Comparison of ENCODE assay signal across 9 cellular contexts in genomic region chr7:140810830-140811556, GRCh38.
A peak's percentile ranks its signal among the peaks of the same experiment; 100 is the strongest.
DNase-seq lines count a peak whose midpoint lies in the region; ATAC-seq, FAIRE-seq and TF ChIP-seq lines count a peak whose summit lies in the region.
"Had no signal": no experiment of that assay in that cellular context is flagged by ENCODE, and none has a peak within 500 bp of the region (broad histone marks: within the 10 kb centered on the region; RNA-seq: fewer than 3 reads in every experiment).

No MANE protein-coding gene starts in this region.

- TF ChIP-seq CTCF in body of pancreas (IDR thresholded peaks at IDR 0.05), result peak; percentile 58 to 84 (median 77)

- FAIRE-seq in TTC549 (lab: Jason Lieb, UNC), result peak; percentile 52

- TF ChIP-seq POLR2A in body of pancreas (IDR thresholded peaks at IDR 0.05), result no peak

- intact Hi-C loops in body of pancreas (cut with DNase I), result loop anchor here (5.0 to 10.0 kb wide), 2 partner anchors 114 to 201 kb away; partner anchors contain the start of genes BRAF and MRPS33

- no peak overlapping the region for H3K27ac ChIP-seq in body of pancreas
- H3K27ac ChIP-seq: BLaER1 had no signal

- ATAC-seq in HG02840 (IDR thresholded peaks at IDR 0.05; ENCODE audit: low FRiP score, unreplicated experiment) (peak; percentile 74), body of pancreas (peak; percentile 76)

- WGBS in body of pancreas, 2 donors, result 16 to 21% methylated on average over 5 of the region's 5 CpGs

- no peaks in the 10 kb centered on the region for H3K27me3 ChIP-seq in body of pancreas
- H3K27me3 ChIP-seq: BLaER1 had no signal

- peak; percentile 39 for DNase-seq in NCI-H510A treated with DMSO at 0.1 percent for 48 hours (lab: John Stamatoyannopoulos, UW)
- no peak for DNase-seq in NCI-H510A (lab: John Stamatoyannopoulos, UW)
- DNase-seq in NCI-H2029 (lab: John Stamatoyannopoulos, UW), result peak; percentile 60
- DNase-seq in body of pancreas, result peak; percentile 61 to 73 (median 64)
- peak; percentile 70 for DNase-seq in iPS-NIHi7 (ENCODE audit: extremely low spot score)
- peak; percentile 19 to 40 (median 35) for DNase-seq in stimulated activated CD4-positive, alpha-beta T cell treated with anti-CD3 and anti-CD28 coated beads, Interleukin-1b, Interleukin-23, amount 100 ng/mL, for 24 hours (ENCODE audit: low read depth in 4 of 4, low spot score in 1 of 4)

- H3K4me1 ChIP-seq in body of pancreas, result no peaks in the 10 kb centered on the region
- H3K4me1 ChIP-seq: BLaER1 had no signal

- H3K36me3 ChIP-seq in body of pancreas (replicated peaks in 1 of 2; ENCODE audit: insufficient read depth in 1 of 2, low read depth in 2 of 2), result no peaks in the 10 kb centered on the region

- H3K9me3 ChIP-seq in body of pancreas, result no peaks in the 10 kb centered on the region
- H3K9me3 ChIP-seq: BLaER1 had no signal

- no peak overlapping the region for H3K4me3 ChIP-seq in body of pancreas
- H3K4me3 ChIP-seq: BLaER1 had no signal
